10 cellular contexts compared by ENCODE assay signal in genomic region chr2:136000502-136000901, GRCh38. TPM values are rescaled to one million over a fixed set of nuclear protein-coding genes. Genes with fewer than 3 reads are reported as not detected.
A peak's percentile ranks its signal among the peaks of the same experiment; 100 is the strongest.
DNase-seq lines count a peak whose midpoint lies in the region; ATAC-seq lines count a peak whose summit lies in the region.
"Had no signal": no experiment of that assay in that cellular context is flagged by ENCODE, and none has a peak within 500 bp of the region (broad histone marks: within the 10 kb centered on the region; RNA-seq: fewer than 3 reads in every experiment).

No MANE protein-coding gene starts in this region.

- no peaks in the 10 kb centered on the region for H3K27me3 Mint-ChIP-seq in activated CD8-positive, alpha-beta T cell treated with anti-CD3 and anti-CD28 coated beads, Interleukin-2, amount 10 ng/mL, durations not matched to agents 7 days and 5 days (ENCODE audit: low read depth)

- CTCF ChIA-PET in activated CD8-positive, alpha-beta T cell treated with anti-CD3 and anti-CD28 coated beads, Interleukin-2, amount 10 ng/mL, durations not matched to agents 7 days and 5 days (lab: Charles Lee): no interaction called here

- peak; percentile 32 to 60 for DNase-seq in NOMO-1 (lab: John Stamatoyannopoulos, UW; ENCODE audit: unreplicated experiment in 2 of 2)
- no peak for DNase-seq in NOMO-1 treated with dmso at 0.1 percent for 144 hours (lab: John Stamatoyannopoulos, UW; ENCODE audit: unreplicated experiment)
- DNase-seq in activated CD8-positive, alpha-beta T cell treated with anti-CD3 and anti-CD28 coated beads, Interleukin-2, amount 10 ng/mL, durations not matched to agents 7 days and 5 days: no peak
- DNase-seq in pons (ENCODE audit: low spot score): peak; percentile 53
- DNase-seq in caudate nucleus (lab: John Stamatoyannopoulos, UW): no peak
- no peak for DNase-seq in NCI-H510A (lab: John Stamatoyannopoulos, UW)
- DNase-seq in NCI-H2196 (lab: John Stamatoyannopoulos, UW; ENCODE audit: unreplicated experiment): no peak
- DNase-seq: activated CD8-positive, alpha-beta memory T cell treated with anti-CD3 and anti-CD28 coated beads, Interleukin-2, amount 50 U/mL, for 4 hours had no signal

- H3K36me3 Mint-ChIP-seq in activated CD8-positive, alpha-beta T cell treated with anti-CD3 and anti-CD28 coated beads, Interleukin-2, amount 10 ng/mL, durations not matched to agents 7 days and 5 days (ENCODE audit: low read depth): peaks cover 31% of the 10 kb centered on the region

- no peak overlapping the region for H3K27ac ChIP-seq in caudate nucleus (ENCODE audit: low read depth, low read length)
- H3K27ac ChIP-seq: A549 had no signal

- ATAC-seq in HG02852 (IDR thresholded peaks at IDR 0.05; ENCODE audit: unreplicated experiment): peak; percentile 85
- peak; percentile 52 for ATAC-seq in activated CD8-positive, alpha-beta T cell treated with anti-CD3 and anti-CD28 coated beads, Interleukin-2, amount 10 ng/mL, durations not matched to agents 7 days and 5 days
- ATAC-seq: A549 had no signal

- H3K4me3 Mint-ChIP-seq in activated CD8-positive, alpha-beta T cell treated with anti-CD3 and anti-CD28 coated beads, Interleukin-2, amount 10 ng/mL, durations not matched to agents 7 days and 5 days: no peak overlapping the region

- peaks cover 47% of the 10 kb centered on the region for H3K4me1 Mint-ChIP-seq in activated CD8-positive, alpha-beta T cell treated with anti-CD3 and anti-CD28 coated beads, Interleukin-2, amount 10 ng/mL, durations not matched to agents 7 days and 5 days (ENCODE audit: low read depth)

- peak overlapping the region; percentile 89 for H3K27ac Mint-ChIP-seq in activated CD8-positive, alpha-beta T cell treated with anti-CD3 and anti-CD28 coated beads, Interleukin-2, amount 10 ng/mL, durations not matched to agents 7 days and 5 days

- peaks cover 4% of the 10 kb centered on the region for H3K9me3 Mint-ChIP-seq in activated CD8-positive, alpha-beta T cell treated with anti-CD3 and anti-CD28 coated beads, Interleukin-2, amount 10 ng/mL, durations not matched to agents 7 days and 5 days (ENCODE audit: insufficient read depth)

- POLR2A ChIA-PET in activated CD8-positive, alpha-beta T cell treated with anti-CD3 and anti-CD28 coated beads, Interleukin-2, amount 10 ng/mL, durations not matched to agents 7 days and 5 days (lab: Charles Lee): no interaction called here

RNA-seq across cellular contexts. Expression of gene DARS1, which starts 15.1 kb away (rescaled TPM):
- 100 to 1,000 TPM; 139 to 148 TPM for total RNA-seq in activated CD8-positive, alpha-beta T cell treated with anti-CD3 and anti-CD28 coated beads, Interleukin-2, amount 10 ng/mL, durations not matched to agents 7 days and 5 days

Comparison
In these comparisons a context has a peak if more than half of its experiments do, and no peak if none do; other contexts are left out.
1. DNase-seq: peak in NOMO-1 (2 of 2) and pons (single experiment); none in NOMO-1 treated with dmso at 0.1 percent for 144 hours (single experiment), activated CD8-positive, alpha-beta T cell treated with anti-CD3 and anti-CD28 coated beads, Interleukin-2, amount 10 ng/mL, durations not matched to agents 7 days and 5 days (single experiment), caudate nucleus (0 of 61), NCI-H510A (single experiment) and NCI-H2196 (single experiment).